Comparison of ENCODE assay signal across 17 cellular contexts in genomic region chr12:120801146-120801545, GRCh38.
A peak's percentile ranks its signal among the peaks of the same experiment; 100 is the strongest.
DNase-seq lines count a peak whose midpoint lies in the region; TF ChIP-seq lines count a peak whose summit lies in the region.
"Had no signal": no experiment of that assay in that cellular context is flagged by ENCODE, and none has a peak within 500 bp of the region (broad histone marks: within the 10 kb centered on the region; RNA-seq: fewer than 3 reads in every experiment).

No MANE protein-coding gene starts in this region.

- H3K4me3 ChIP-seq in cardiac muscle cell (no peak overlapping the region), Karpas-422 (ENCODE audit: low read length) (peak overlapping the region; percentile 32; the same call in 1 of the 2 replicates)
- H3K4me3 ChIP-seq: breast epithelium, heart right ventricle had no signal

- H3K9ac ChIP-seq in Karpas-422 (ENCODE audit: low read length): peak overlapping the region; percentile 25

- H3K9me2 ChIP-seq in Karpas-422 (replicated peaks; ENCODE audit: insufficient read depth, low read length): no peaks in the 10 kb centered on the region

- H3K4me1 Mint-ChIP-seq in nephron progenitor cell: no peaks in the 10 kb centered on the region

- H2AFZ ChIP-seq in Karpas-422 (ENCODE audit: low read length): no peak overlapping the region

- DNase-seq in cardiac muscle cell (ENCODE audit: low read depth in 1 of 2, low spot score in 1 of 2) (no peak), cardiac septum (ENCODE audit: low spot score) (no peak), Karpas-422 (no peak), astrocyte of the hippocampus (ENCODE audit: low read depth, low spot score) (peak; percentile 7), nephron progenitor cell (no peak), NCI-H446 treated with DMSO at 0.1 percent for 48 hours (lab: John Stamatoyannopoulos, UW) (no peak), Ammon's horn (ENCODE audit: low spot score) (no peak)
- DNase-seq: activated naive CD8-positive, alpha-beta T cell treated with anti-CD3 and anti-CD28 coated beads, Interleukin-2, amount 10 ng/mL, durations not matched to agents 7 days and 5 days; heart right ventricle; islet precursor cell; naive thymus-derived CD8-positive, alpha-beta T cell; NCI-H1048; NCI-H2081; NCI-H526 treated with DMSO at 0.1 percent for 48 hours; stimulated activated CD4-positive, alpha-beta T cell treated with anti-CD3 and anti-CD28 coated beads, Interleukin-2, amount 100 ng/mL, for 48 hours had no signal

- H3K9me3 ChIP-seq in cardiac muscle cell (ENCODE audit: low read depth): no peaks in the 10 kb centered on the region
- peaks cover 3% of the 10 kb centered on the region; the same call in 1 of the 2 replicates for H3K9me3 ChIP-seq in Karpas-422 (ENCODE audit: low read length)

- H3K36me3 ChIP-seq in cardiac muscle cell: no peaks in the 10 kb centered on the region
- H3K36me3 ChIP-seq in Karpas-422 (ENCODE audit: insufficient read depth, low read length): no peaks in the 10 kb centered on the region; the same call in 1 of the 2 replicates
- H3K36me3 ChIP-seq: breast epithelium had no signal

- TF ChIP-seq CTCF in cardiac muscle cell (IDR thresholded peaks at IDR 0.05; ENCODE audit: low read depth, low read length) (no peak), nephron progenitor cell (IDR thresholded peaks at IDR 0.05) (no peak)

- intact Hi-C loops in cardiac septum (cut with DNase I): no loop called here

- H3K27me3 ChIP-seq in cardiac muscle cell: no peaks in the 10 kb centered on the region
- no peaks in the 10 kb centered on the region for H3K27me3 ChIP-seq in Karpas-422 (ENCODE audit: low read length)
- H3K27me3 ChIP-seq: breast epithelium, heart right ventricle had no signal

- no peak overlapping the region for H3K4me3 Mint-ChIP-seq in nephron progenitor cell
- H3K4me3 Mint-ChIP-seq: activated naive CD8-positive, alpha-beta T cell treated with anti-CD3 and anti-CD28 coated beads, Interleukin-2, amount 10 ng/mL, durations not matched to agents 7 days and 5 days; naive thymus-derived CD8-positive, alpha-beta T cell had no signal

- peak overlapping the region; percentile 12 for H3K27ac ChIP-seq in cardiac muscle cell
- H3K27ac ChIP-seq in Karpas-422 (ENCODE audit: low read length): peak overlapping the region; percentile 85
- H3K27ac ChIP-seq: breast epithelium, heart right ventricle had no signal

- H3K4me1 ChIP-seq in cardiac muscle cell (ENCODE audit: low read depth) (peaks cover 31% of the 10 kb centered on the region), Karpas-422 (ENCODE audit: low read length) (peaks cover 59% of the 10 kb centered on the region)
- H3K4me1 ChIP-seq: breast epithelium had no signal

- peaks cover 54% of the 10 kb centered on the region for H3K79me2 ChIP-seq in Karpas-422 (ENCODE audit: low read length)

- peaks cover 36% of the 10 kb centered on the region for H3K36me3 Mint-ChIP-seq in nephron progenitor cell (ENCODE audit: low read depth)

- peaks cover 18% of the 10 kb centered on the region for H3K9me3 Mint-ChIP-seq in nephron progenitor cell

- no peaks in the 10 kb centered on the region for H4K20me1 ChIP-seq in Karpas-422 (ENCODE audit: insufficient read depth, low read depth, low read length)

- no peaks in the 10 kb centered on the region for H3K27me3 Mint-ChIP-seq in nephron progenitor cell (ENCODE audit: low read depth, poor library complexity)
- H3K27me3 Mint-ChIP-seq: activated naive CD8-positive, alpha-beta T cell treated with anti-CD3 and anti-CD28 coated beads, Interleukin-2, amount 10 ng/mL, durations not matched to agents 7 days and 5 days; IgD-negative memory B cell; naive thymus-derived CD8-positive, alpha-beta T cell had no signal

- peak overlapping the region; percentile 65 for H3K4me2 ChIP-seq in Karpas-422 (ENCODE audit: low read depth, low read length, poor library complexity, severe bottlenecking)

- H3K27ac Mint-ChIP-seq in nephron progenitor cell: no peak overlapping the region
- H3K27ac Mint-ChIP-seq: activated naive CD8-positive, alpha-beta T cell treated with anti-CD3 and anti-CD28 coated beads, Interleukin-2, amount 10 ng/mL, durations not matched to agents 7 days and 5 days had no signal
